Comparison of ENCODE assay signal across 20 cellular contexts in the genomic region with DNA sequence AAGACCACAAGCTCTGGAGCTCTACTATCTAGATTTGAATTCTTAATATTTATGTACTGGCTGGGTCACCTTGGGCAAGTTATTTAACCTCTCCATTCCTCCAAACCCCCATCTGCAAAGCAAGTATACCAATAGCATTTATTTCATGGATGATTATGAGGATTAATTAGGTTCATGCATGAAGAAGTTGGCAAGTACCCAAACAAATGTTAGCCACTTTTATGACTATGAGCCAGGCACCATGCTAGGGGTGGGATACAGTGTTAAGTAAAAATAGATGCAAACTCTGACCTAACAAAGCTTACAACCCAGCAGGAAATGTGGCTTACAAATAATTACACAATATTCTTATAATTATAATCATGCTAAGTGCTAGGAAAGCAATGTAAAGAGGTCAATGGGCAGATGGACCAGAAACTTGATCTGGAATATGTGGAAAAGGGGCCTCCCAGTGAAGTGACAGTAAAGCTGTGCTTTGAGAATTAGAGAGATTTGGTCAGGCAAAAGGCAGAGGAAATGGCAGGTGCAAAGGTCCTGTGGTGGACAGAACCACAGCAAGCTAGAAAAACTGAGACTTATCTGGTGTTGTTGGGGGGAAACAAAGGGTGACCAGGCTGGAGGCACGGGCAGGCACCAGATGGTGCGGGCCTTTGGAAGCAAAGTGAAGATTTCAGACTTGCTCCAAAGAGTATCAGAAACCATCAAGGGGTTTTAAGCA.
DNase-seq lines count a peak whose midpoint lies in the region; TF ChIP-seq lines count a peak whose summit lies in the region.
"Had no signal": no experiment of that assay in that cellular context is flagged by ENCODE, and none has a peak within 500 bp of the region (broad histone marks: within the 10 kb centered on the region; RNA-seq: fewer than 3 reads in every experiment).

No MANE protein-coding gene starts in this region.

- no peaks in the 10 kb centered on the region for H3K4me1 Mint-ChIP-seq in IgD-negative memory B cell
- peaks cover 18% of the 10 kb centered on the region for H3K4me1 Mint-ChIP-seq in neural progenitor cell
- H3K4me1 Mint-ChIP-seq: CD14-positive monocyte had no signal

- peak overlapping the region; percentile 79 for H3K27ac ChIP-seq in neural progenitor cell
- H3K27ac ChIP-seq in testis: no peak overlapping the region
- H3K27ac ChIP-seq: 22Rv1 had no signal

- peaks cover 0 to 6% (median 5%) of the 10 kb centered on the region in 3 donors for H3K9me3 Mint-ChIP-seq in IgD-negative memory B cell
- H3K9me3 Mint-ChIP-seq in neural progenitor cell: no peaks in the 10 kb centered on the region
- H3K9me3 Mint-ChIP-seq: GM23338 had no signal

- H3F3A ChIP-seq in neural progenitor cell (ENCODE audit: low read depth): peaks cover 25% of the 10 kb centered on the region

- 89 to 100% methylated on average over 2 of the region's 2 CpGs for WGBS in testis, 2 donors

- no peaks in the 10 kb centered on the region for H3K27me3 Mint-ChIP-seq in IgD-negative memory B cell
- no peaks in the 10 kb centered on the region for H3K27me3 Mint-ChIP-seq in neural progenitor cell (ENCODE audit: insufficient read depth, low read depth)

- TF ChIP-seq POLR2A in testis (IDR thresholded peaks at IDR 0.05): no peak

- H3K4me1 ChIP-seq in neural progenitor cell: peaks cover 16% of the 10 kb centered on the region
- H3K4me1 ChIP-seq in testis: no peaks in the 10 kb centered on the region

- H3K27me3 ChIP-seq in neural progenitor cell (no peaks in the 10 kb centered on the region), testis (no peaks in the 10 kb centered on the region)

- no peak for TF ChIP-seq CTCF in neural progenitor cell (IDR thresholded peaks at IDR 0.05)
- TF ChIP-seq CTCF in testis (IDR thresholded peaks at IDR 0.05): no peak

- no peaks in the 10 kb centered on the region for H4K20me1 ChIP-seq in neural progenitor cell (ENCODE audit: low read depth)

- peak overlapping the region; percentile 74 for H2AFZ ChIP-seq in neural progenitor cell (replicated peaks)

- H3K4me2 ChIP-seq in neural progenitor cell: no peak overlapping the region

- H3K36me3 Mint-ChIP-seq in IgD-negative memory B cell: no peaks in the 10 kb centered on the region
- H3K36me3 Mint-ChIP-seq in neural progenitor cell: no peaks in the 10 kb centered on the region
- H3K36me3 Mint-ChIP-seq: CD14-positive monocyte had no signal

- no peak overlapping the region for H3K4me3 Mint-ChIP-seq in IgD-negative memory B cell
- H3K4me3 Mint-ChIP-seq in neural progenitor cell: no peak overlapping the region
- H3K4me3 Mint-ChIP-seq: CD14-positive monocyte had no signal

- no peak overlapping the region for H3K9ac ChIP-seq in neural progenitor cell

- DNase-seq in NCI-H1105 treated with DMSO at 0.1 percent for 48 hours (lab: John Stamatoyannopoulos, UW) (peak; percentile 41), NCI-H1105 (lab: John Stamatoyannopoulos, UW) (no peak), NCI-H524 treated with DMSO at 0.1 percent for 48 hours (lab: John Stamatoyannopoulos, UW) (peak; percentile 95), neural progenitor cell (ENCODE audit: low spot score) (no peak), kidney tubule cell (ENCODE audit: low spot score) (no peak), testis (no peak)
- DNase-seq in activated CD4-positive, alpha-beta T cell treated with anti-CD3 and anti-CD28 coated beads, Interleukin-2, amount 50 U/mL, for 48 hours: no peak
- DNase-seq: DMS53, KBM-7, NCI-H1930, NCI-H2227 treated with DMSO at 0.1 percent for 48 hours, NCI-H774, PC-3, RPMI8226, SIG-M5, T-helper 1 cell had no signal

- peak overlapping the region in 2 of 3 donors; percentile 29 to 47 for H3K27ac Mint-ChIP-seq in IgD-negative memory B cell
- peak overlapping the region; percentile 93 for H3K27ac Mint-ChIP-seq in neural progenitor cell
- H3K27ac Mint-ChIP-seq: CD14-positive monocyte had no signal

- intact Hi-C loops in testis (cut with DNase I; ENCODE audit: low total_unique reads): no loop called here

- H3K4me3 ChIP-seq in neural progenitor cell (no peak overlapping the region), testis (no peak overlapping the region)
- H3K4me3 ChIP-seq: GM23338 had no signal

- H3K9me3 ChIP-seq in neural progenitor cell (ENCODE audit: low read depth): no peaks in the 10 kb centered on the region
- H3K9me3 ChIP-seq in testis: no peaks in the 10 kb centered on the region

- H3K36me3 ChIP-seq in neural progenitor cell (no peaks in the 10 kb centered on the region), testis (ENCODE audit: low read depth, missing control alignments) (no peaks in the 10 kb centered on the region)

- no peaks in the 10 kb centered on the region for H3K79me2 ChIP-seq in neural progenitor cell (ENCODE audit: low read depth)

Comparison
In these comparisons a context has a peak if more than half of its experiments do, and no peak if none do; other contexts are left out.
1. DNase-seq: peak in NCI-H1105 treated with DMSO at 0.1 percent for 48 hours (single experiment) and NCI-H524 treated with DMSO at 0.1 percent for 48 hours (single experiment); none in NCI-H1105 (single experiment), neural progenitor cell (single experiment), kidney tubule cell (single experiment), activated CD4-positive, alpha-beta T cell treated with anti-CD3 and anti-CD28 coated beads, Interleukin-2, amount 50 U/mL, for 48 hours (0 of 2) and testis (single experiment).